ENCODE assay signal across 21 cellular contexts in the genomic region with DNA sequence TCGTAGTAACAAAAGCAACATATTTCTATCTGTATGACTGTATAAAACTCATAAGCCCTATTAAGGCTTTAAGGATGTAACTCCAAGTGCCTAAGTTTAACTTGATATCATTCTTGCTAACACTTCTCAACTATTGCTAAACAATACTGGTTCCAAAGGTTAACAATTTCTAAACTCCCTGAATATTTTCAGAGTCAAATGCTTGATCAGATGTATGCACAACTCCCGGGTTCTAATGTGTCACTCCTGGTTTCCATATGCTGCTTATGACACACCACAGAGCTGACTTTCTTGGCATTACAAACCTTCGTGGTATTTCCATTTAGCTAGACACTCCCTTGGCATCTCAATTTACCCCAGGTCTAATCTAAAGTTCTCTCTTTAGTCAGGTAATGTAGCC. TPM values are rescaled to one million over a fixed set of nuclear protein-coding genes. Genes with fewer than 3 reads are reported as not detected.
DNase-seq lines count a peak whose midpoint lies in the region; FAIRE-seq and TF ChIP-seq lines count a peak whose summit lies in the region.
"Had no signal": no experiment of that assay in that cellular context is flagged by ENCODE, and none has a peak within 500 bp of the region (broad histone marks: within the 10 kb centered on the region; RNA-seq: fewer than 3 reads in every experiment).

No MANE protein-coding gene starts in this region.

- H3K36me3 ChIP-seq in H7 (replicated peaks; ENCODE audit: control insufficient read depth, insufficient read depth, low read length), result peaks cover 3% of the 10 kb centered on the region
- H3K36me3 ChIP-seq: ovary had no signal

- peak overlapping the region; percentile 49 for H3K27ac Mint-ChIP-seq in chondrocyte (ENCODE audit: unreplicated experiment)
- H3K27ac Mint-ChIP-seq: activated T-helper 17 cell treated with anti-CD3 and anti-CD28 coated beads, Interleukin-2, amount 50 U/mL, for 72 hours; B cell had no signal

- H3K9me3 Mint-ChIP-seq in chondrocyte (ENCODE audit: low read depth), result peaks cover 6% of the 10 kb centered on the region
- H3K9me3 Mint-ChIP-seq: activated T-helper 17 cell treated with anti-CD3 and anti-CD28 coated beads, Interleukin-2, amount 50 U/mL, for 72 hours had no signal

- TF ChIP-seq CTCF in chondrocyte (IDR thresholded peaks at IDR 0.05) (no peak), D721Med (IDR thresholded peaks at IDR 0.05; ENCODE audit: insufficient read depth, missing control alignments) (no peak)

- peaks cover 24% of the 10 kb centered on the region for H3K4me1 Mint-ChIP-seq in chondrocyte (ENCODE audit: low read depth)
- H3K4me1 Mint-ChIP-seq: activated T-helper 17 cell treated with anti-CD3 and anti-CD28 coated beads, Interleukin-2, amount 50 U/mL, for 72 hours; B cell had no signal

- no peaks in the 10 kb centered on the region for H3K27me3 ChIP-seq in H7 (ENCODE audit: control insufficient read depth, insufficient read depth, low read length)
- H3K27me3 ChIP-seq: ovary, suprapubic skin had no signal

- DNase-seq in GM03348 (ENCODE audit: low spot score) (peak; percentile 35), RCC 7860 (ENCODE audit: low spot score) (peak; percentile 45), chondrocyte (ENCODE audit: low spot score) (no peak), iris pigment epithelial cell (ENCODE audit: low read depth) (peak; percentile 76), OCI-M2 (lab: John Stamatoyannopoulos, UW; ENCODE audit: unreplicated experiment) (no peak), H7 (no peak), D721Med (ENCODE audit: insufficient read length, low spot score) (no peak)
- no peak for DNase-seq in activated CD4-positive, CD25-positive, alpha-beta regulatory T cell treated with anti-CD3 and anti-CD28 coated beads, Interleukin-2, amount 50 U/mL, for 72 hours
- DNase-seq: Caco-2; lower lobe of right lung; NCI-H1092; NCI-H2081 treated with DMSO at 0.1 percent for 48 hours; NCI-H524 treated with DMSO at 0.1 percent for 48 hours; ovary; stimulated activated CD8-positive, alpha-beta memory T cell treated with anti-CD3 and anti-CD28 coated beads, Interleukin-4, amount 100 ng/mL, for 48 hours; T1000 had no signal

- no peak overlapping the region for H3K4me3 Mint-ChIP-seq in chondrocyte (ENCODE audit: unreplicated experiment)
- H3K4me3 Mint-ChIP-seq: activated T-helper 17 cell treated with anti-CD3 and anti-CD28 coated beads, Interleukin-2, amount 50 U/mL, for 72 hours; B cell had no signal

- H3K4me3 ChIP-seq in H7 (ENCODE audit: insufficient read depth, low read depth, low read length), result no peak overlapping the region
- H3K4me3 ChIP-seq: lower lobe of right lung, ovary, SK-N-MC, suprapubic skin had no signal

- FAIRE-seq in RCC 7860 (lab: Jason Lieb, UNC) (no peak), D721Med (lab: Jason Lieb, UNC) (no peak)
- FAIRE-seq: endometrium had no signal

- no peaks in the 10 kb centered on the region for H3K27me3 Mint-ChIP-seq in chondrocyte (ENCODE audit: low read depth)

- peaks cover 48% of the 10 kb centered on the region for H3K36me3 Mint-ChIP-seq in chondrocyte (ENCODE audit: low read depth)

RNA-seq across cellular contexts. Expression of gene DZIP1L, which starts 26.3 kb away (rescaled TPM):
- 23.0 to 42.1 TPM (median 25.5 TPM) in 3 replicates for total RNA-seq in chondrocyte
- 10.7 and 13.6 TPM in 2 replicates for total RNA-seq in H7 (2014; rRNA removed; shearing (Covaris generic))
- total RNA-seq: activated T-helper 17 cell treated with anti-CD3 and anti-CD28 coated beads, Interleukin-2, amount 50 U/mL, for 72 hours; B cell had no signal

RNA-seq across cellular contexts. Expression of gene A4GNT, which starts 43.1 kb away (rescaled TPM):
- total RNA-seq in chondrocyte, result not detected in 3 replicates
- total RNA-seq in H7 (2014; rRNA removed; shearing (Covaris generic)), result not detected in 2 replicates
- total RNA-seq: activated T-helper 17 cell treated with anti-CD3 and anti-CD28 coated beads, Interleukin-2, amount 50 U/mL, for 72 hours; B cell; Caco-2; ovary; suprapubic skin had no signal

Comparison
In these comparisons a context has a peak if more than half of its experiments do, and no peak if none do; other contexts are left out.
1. DNase-seq: peak in GM03348 (single experiment), RCC 7860 (single experiment) and iris pigment epithelial cell (single experiment); none in chondrocyte (single experiment), OCI-M2 (single experiment), H7 (single experiment), D721Med (single experiment) and activated CD4-positive, CD25-positive, alpha-beta regulatory T cell treated with anti-CD3 and anti-CD28 coated beads, Interleukin-2, amount 50 U/mL, for 72 hours (single experiment).